In the genomic region with DNA sequence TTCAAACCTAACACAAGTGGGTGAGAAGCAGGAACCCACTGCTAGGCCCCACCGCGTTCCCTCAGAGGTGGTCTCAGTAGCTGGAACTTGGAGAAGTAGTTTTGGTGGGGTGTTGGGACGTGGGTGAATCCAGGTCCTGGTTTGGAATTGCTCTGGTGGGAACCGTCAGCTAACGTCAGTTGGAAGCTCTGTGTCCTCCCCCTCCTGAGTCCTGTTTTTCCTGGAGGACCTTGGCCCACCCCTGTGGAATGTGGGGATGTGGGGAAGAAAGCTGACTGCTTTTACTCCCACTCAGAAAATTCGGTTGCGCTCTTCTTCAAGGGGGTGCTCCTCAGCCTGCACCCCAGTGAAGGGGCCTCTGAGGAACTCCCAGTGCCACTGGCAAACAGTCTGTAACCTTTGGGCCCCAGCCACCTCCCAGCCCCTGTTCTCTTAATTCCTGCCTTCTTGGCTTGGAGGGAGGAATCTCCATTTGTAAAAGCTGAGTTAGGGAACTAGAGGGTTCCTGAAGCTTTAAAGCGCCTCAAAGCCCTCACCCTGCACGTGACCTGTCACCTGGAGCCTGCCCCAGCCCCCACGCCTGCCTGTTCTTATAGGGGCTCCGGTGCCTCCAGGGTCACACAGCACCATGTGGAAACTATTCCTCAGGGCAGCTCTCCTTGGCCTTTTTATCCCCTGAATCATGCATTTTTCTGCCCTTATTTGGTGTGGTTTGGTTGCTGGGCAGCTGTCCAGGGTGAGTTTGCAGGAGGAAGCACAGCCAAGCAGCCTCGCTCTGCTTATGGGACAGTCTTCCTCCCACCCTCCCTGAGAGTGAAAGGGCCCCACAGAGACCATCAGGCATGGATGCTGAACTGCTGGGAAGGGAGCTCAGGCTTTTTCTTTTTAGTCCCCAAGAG, we compare ENCODE assay signal across 8 cellular contexts. TPM values are rescaled to one million over a fixed set of nuclear protein-coding genes. Genes with fewer than 3 reads are reported as not detected.
DNase-seq lines count a peak whose midpoint lies in the region; ATAC-seq lines count a peak whose summit lies in the region.

No MANE protein-coding gene starts in this region.

- peak overlapping the region; percentile 88 for H3K27ac Mint-ChIP-seq in dendritic cell treated with granulocyte-macrophage colony-stimulating factor and Interleukin-4, amounts not matched to agents 40 ng/mL and 50 ng/mL, for 4 days
- H3K27ac Mint-ChIP-seq in stimulated activated memory B cell treated with anti-CD40 and anti-IgM and Interleukin-4, amounts not matched to agents 10 μg/mL and 1 μg/mL and 100 μg/mL, for 72 hours: no peak overlapping the region

- H3K27me3 ChIP-seq in ACC112 (ENCODE audit: insufficient read depth, low read length): no peaks in the 10 kb centered on the region

- H2AFZ ChIP-seq in ACC112 (ENCODE audit: low read length, unreplicated experiment): no peak overlapping the region

- DNase-seq in MV-4-11 (lab: John Stamatoyannopoulos, UW) (peak; percentile 22), left lobe of liver (ENCODE audit: low spot score) (peak; percentile 83), superior temporal gyrus (ENCODE audit: extremely low spot score) (peak; percentile 72), GM19238 (ENCODE audit: insufficient read length, low spot score) (no peak), SHP77 treated with DMSO at 0.1 percent for 48 hours (lab: John Stamatoyannopoulos, UW) (no peak)

- peak overlapping the region; percentile 18; the same call in 1 of the 2 replicates for H3K4me3 ChIP-seq in ACC112 (ENCODE audit: low read depth, low read length)

- H3K4me1 ChIP-seq in ACC112 (ENCODE audit: control insufficient read depth, insufficient read depth, low read length, unreplicated experiment): peaks cover 54% of the 10 kb centered on the region

- peak; percentile 65 for ATAC-seq in left lobe of liver
- ATAC-seq in stimulated activated memory B cell treated with anti-CD40 and anti-IgM and Interleukin-4, amounts not matched to agents 10 μg/mL and 1 μg/mL and 100 μg/mL, for 72 hours: no peak

- intact Hi-C loops in dendritic cell treated with granulocyte-macrophage colony-stimulating factor and Interleukin-4, amounts not matched to agents 40 ng/mL and 50 ng/mL, for 4 days (cut with micrococcal nuclease): loop anchor here (5.0 kb wide), 2 partner anchors 112 to 197 kb away; no protein-coding TSS in a partner anchor

- H3K27me3 Mint-ChIP-seq in dendritic cell treated with granulocyte-macrophage colony-stimulating factor and Interleukin-4, amounts not matched to agents 40 ng/mL and 50 ng/mL, for 4 days: no peaks in the 10 kb centered on the region
- no peaks in the 10 kb centered on the region for H3K27me3 Mint-ChIP-seq in stimulated activated memory B cell treated with anti-CD40 and anti-IgM and Interleukin-4, amounts not matched to agents 10 μg/mL and 1 μg/mL and 100 μg/mL, for 72 hours

- no peaks in the 10 kb centered on the region for H3K79me2 ChIP-seq in ACC112 (ENCODE audit: control insufficient read depth, insufficient read depth, low read length, unreplicated experiment)

- no peaks in the 10 kb centered on the region for H3K9me3 Mint-ChIP-seq in dendritic cell treated with granulocyte-macrophage colony-stimulating factor and Interleukin-4, amounts not matched to agents 40 ng/mL and 50 ng/mL, for 4 days
- H3K9me3 Mint-ChIP-seq in stimulated activated memory B cell treated with anti-CD40 and anti-IgM and Interleukin-4, amounts not matched to agents 10 μg/mL and 1 μg/mL and 100 μg/mL, for 72 hours: no peaks in the 10 kb centered on the region

- H3K36me3 Mint-ChIP-seq in dendritic cell treated with granulocyte-macrophage colony-stimulating factor and Interleukin-4, amounts not matched to agents 40 ng/mL and 50 ng/mL, for 4 days (ENCODE audit: low read depth): peaks cover 66% of the 10 kb centered on the region
- peaks cover 52% of the 10 kb centered on the region for H3K36me3 Mint-ChIP-seq in stimulated activated memory B cell treated with anti-CD40 and anti-IgM and Interleukin-4, amounts not matched to agents 10 μg/mL and 1 μg/mL and 100 μg/mL, for 72 hours

- no peaks in the 10 kb centered on the region for H3K36me3 ChIP-seq in ACC112 (ENCODE audit: insufficient read depth, low read length)

- peaks cover 62% of the 10 kb centered on the region for H3K4me1 Mint-ChIP-seq in dendritic cell treated with granulocyte-macrophage colony-stimulating factor and Interleukin-4, amounts not matched to agents 40 ng/mL and 50 ng/mL, for 4 days (ENCODE audit: low read depth)
- peaks cover 7% of the 10 kb centered on the region for H3K4me1 Mint-ChIP-seq in stimulated activated memory B cell treated with anti-CD40 and anti-IgM and Interleukin-4, amounts not matched to agents 10 μg/mL and 1 μg/mL and 100 μg/mL, for 72 hours

- H3K27ac ChIP-seq in ACC112 (ENCODE audit: low read depth, low read length): peak overlapping the region; percentile 99

- H3K4me3 Mint-ChIP-seq in dendritic cell treated with granulocyte-macrophage colony-stimulating factor and Interleukin-4, amounts not matched to agents 40 ng/mL and 50 ng/mL, for 4 days: peak overlapping the region; percentile 11
- no peak overlapping the region for H3K4me3 Mint-ChIP-seq in stimulated activated memory B cell treated with anti-CD40 and anti-IgM and Interleukin-4, amounts not matched to agents 10 μg/mL and 1 μg/mL and 100 μg/mL, for 72 hours

RNA-seq across cellular contexts. Expression of a gene that starts 16.2 kb away (rescaled TPM):
- total RNA-seq in left lobe of liver: 44.4 TPM

RNA-seq across cellular contexts. Expression of a gene that starts 32.9 kb away (rescaled TPM):
- 1.3 TPM for total RNA-seq in left lobe of liver

RNA-seq across cellular contexts. Expression of a gene that starts 42.2 kb away (rescaled TPM):
- 78.8 TPM for total RNA-seq in left lobe of liver

RNA-seq across cellular contexts. Expression of a gene that starts 47.1 kb away (rescaled TPM):
- 38.7 TPM for total RNA-seq in left lobe of liver

RNA-seq across cellular contexts. Expression of a gene that starts 57.7 kb away (rescaled TPM):
- total RNA-seq in left lobe of liver: 0.65 TPM

Comparison
In these comparisons a context has a peak if more than half of its experiments do, and no peak if none do; other contexts are left out.
1. DNase-seq: peak in MV-4-11 (single experiment), left lobe of liver (single experiment) and superior temporal gyrus (single experiment); none in GM19238 (single experiment) and SHP77 treated with DMSO at 0.1 percent for 48 hours (single experiment).